Comparison of ENCODE assay signal across 1 cellular context in genomic region chr10:110671788-110672579, GRCh38.
A peak's percentile ranks its signal among the peaks of the same experiment; 100 is the strongest.
TF ChIP-seq lines count a peak whose summit lies in the region.

No MANE protein-coding gene starts in this region.

TF ChIP-seq in HepG2, 621 proteins besides CTCF, POLR2A, EP300 and RAD21 (continued from another document and continues in another):
- TF ChIP-seq ZNF225 (CRISPR knock-in tag; IDR thresholded peaks at IDR 0.05): 0 out of 2 replicates have a peak, but pooled peaks have one; percentile 33
- TF ChIP-seq HMGA1 (CRISPR knock-in tag; conservative IDR thresholded peaks at IDR 0.05): no peak
- peak; percentile 77 to 89; a peak in 3 of 4 replicates for TF ChIP-seq HMGXB4 (CRISPR knock-in tag; IDR thresholded peaks at IDR 0.05; ENCODE audit: borderline replicate concordance in 1 of 2, low read depth in 1 of 2)
- no peak for TF ChIP-seq ATF2 (CRISPR knock-in tag; IDR thresholded peaks at IDR 0.05)
- TF ChIP-seq KDM5B (CRISPR knock-in tag; IDR thresholded peaks at IDR 0.05; ENCODE audit: borderline replicate concordance): peak; percentile 58; the same call in 1 of the 2 replicates
- no peak for TF ChIP-seq IKZF1 (IDR thresholded peaks at IDR 0.05)
- TF ChIP-seq ZSCAN31 (CRISPR knock-in tag; IDR thresholded peaks at IDR 0.05; ENCODE audit: low read depth): no peak
- TF ChIP-seq ZNF430 (CRISPR knock-in tag; IDR thresholded peaks at IDR 0.05): peak; percentile 41; the same call in 1 of the 2 replicates
- 0 out of 2 replicates have a peak, but pooled peaks have one; percentile 45 for TF ChIP-seq NFE2L1 (CRISPR knock-in tag; IDR thresholded peaks at IDR 0.05; ENCODE audit: borderline replicate concordance)
- TF ChIP-seq AGO2 (optimal IDR thresholded peaks at IDR 0.05; ENCODE audit: low read depth, low read length): no peak
- 0 out of 2 replicates have a peak, but pooled peaks have one; percentile 34 for TF ChIP-seq HNF1B (CRISPR knock-in tag; IDR thresholded peaks at IDR 0.05)
- TF ChIP-seq HNRNPL (IDR thresholded peaks at IDR 0.05; ENCODE audit: low read depth, low read length): 0 out of 2 replicates have a peak, but pooled peaks have one; percentile 32
- TF ChIP-seq REXO4 (CRISPR knock-in tag; IDR thresholded peaks at IDR 0.05; ENCODE audit: borderline replicate concordance): no peak
- 0 out of 2 replicates have a peak, but pooled peaks have one; percentile 41 for TF ChIP-seq PITX1 (CRISPR knock-in tag; IDR thresholded peaks at IDR 0.05)
- no peak for TF ChIP-seq SIX1 (CRISPR knock-in tag; IDR thresholded peaks at IDR 0.05; ENCODE audit: borderline replicate concordance)
- 0 out of 2 replicates have a peak, but pooled peaks have one; percentile 50 for TF ChIP-seq ZNF547 (CRISPR knock-in tag; IDR thresholded peaks at IDR 0.05)
- no peak for TF ChIP-seq LCORL (IDR thresholded peaks at IDR 0.05)
- 0 out of 2 replicates have a peak, but pooled peaks have one; percentile 17 for TF ChIP-seq LCORL (CRISPR knock-in tag; IDR thresholded peaks at IDR 0.05)
- TF ChIP-seq ZNF512B (CRISPR knock-in tag; IDR thresholded peaks at IDR 0.05; ENCODE audit: borderline replicate concordance): peak; percentile 96; the same call in 1 of the 2 replicates
- TF ChIP-seq ARID5B (CRISPR knock-in tag; IDR thresholded peaks at IDR 0.05): peak; percentile 36; the same call in 1 of the 2 replicates
- TF ChIP-seq ZNF382 (CRISPR knock-in tag; IDR thresholded peaks at IDR 0.05; ENCODE audit: borderline replicate concordance): no peak
- TF ChIP-seq NFRKB (IDR thresholded peaks at IDR 0.05): no peak
- TF ChIP-seq ZSCAN29 (CRISPR knock-in tag; conservative IDR thresholded peaks at IDR 0.05): peak; percentile 99
- TF ChIP-seq ZNF10 (CRISPR knock-in tag; IDR thresholded peaks at IDR 0.05; ENCODE audit: borderline replicate concordance, low read depth): no peak
- TF ChIP-seq HIVEP1 (CRISPR knock-in tag; IDR thresholded peaks at IDR 0.05): 0 out of 2 replicates have a peak, but pooled peaks have one; percentile 16
- no peak for TF ChIP-seq ZNF407 (CRISPR knock-in tag; IDR thresholded peaks at IDR 0.05; ENCODE audit: not compliant biosample characterization)
- TF ChIP-seq PATZ1 (CRISPR knock-in tag; IDR thresholded peaks at IDR 0.05): 0 out of 2 replicates have a peak, but pooled peaks have one; percentile 10
- no peak for TF ChIP-seq ZFX (CRISPR knock-in tag; IDR thresholded peaks at IDR 0.05; ENCODE audit: low read depth)
- no peak for TF ChIP-seq ZNF326 (CRISPR knock-in tag; IDR thresholded peaks at IDR 0.05; ENCODE audit: borderline replicate concordance)
- no peak for TF ChIP-seq CBFB (CRISPR knock-in tag; IDR thresholded peaks at IDR 0.05)
- TF ChIP-seq ZNF543 (CRISPR knock-in tag; IDR thresholded peaks at IDR 0.05): no peak
